28 cellular contexts compared by ENCODE assay signal in the genomic region with DNA sequence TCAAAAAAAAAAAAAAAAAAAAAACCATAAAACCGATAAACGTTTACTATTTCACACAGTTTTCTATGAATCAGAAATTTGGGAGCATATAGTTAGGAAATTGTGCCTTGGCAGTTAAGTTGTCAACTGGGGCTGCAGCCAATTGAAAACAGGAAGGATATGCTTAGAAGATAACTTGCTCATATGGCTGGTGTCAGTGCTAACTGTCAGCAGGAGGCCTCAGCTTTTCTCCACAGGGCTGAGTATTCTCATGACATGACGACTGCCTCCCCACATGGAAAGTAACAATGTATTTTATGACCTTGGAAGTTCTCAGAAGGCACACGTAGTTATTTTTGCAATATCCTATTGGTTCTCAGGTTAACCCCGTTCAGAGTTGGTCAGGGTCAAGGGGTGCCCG. TPM values are rescaled to one million over a fixed set of nuclear protein-coding genes. Genes with fewer than 3 reads are reported as not detected.
DNase-seq lines count a peak whose midpoint lies in the region; ATAC-seq, FAIRE-seq and TF ChIP-seq lines count a peak whose summit lies in the region.
"Had no signal": no experiment of that assay in that cellular context is flagged by ENCODE, and none has a peak within 500 bp of the region (broad histone marks: within the 10 kb centered on the region; RNA-seq: fewer than 3 reads in every experiment).

No MANE protein-coding gene starts in this region.

- TF ChIP-seq RAD21 in K562 (CRISPR knock-in tag; conservative IDR thresholded peaks at IDR 0.05 in 1 of 2, IDR thresholded peaks at IDR 0.05 in 1 of 2), result no peak

- TF ChIP-seq EP300 in K562 (IDR thresholded peaks at IDR 0.05; ENCODE audit: low read length), result no peak

- H3K36me3 Mint-ChIP-seq in activated T-cell treated with anti-CD3 and anti-CD28 coated beads, Interleukin-2, amount 50 U/mL, for 72 hours (ENCODE audit: insufficient read depth in 2 of 2), result peaks cover 0 to 2% of the 10 kb centered on the region in 2 donors
- no peaks in the 10 kb centered on the region for H3K36me3 Mint-ChIP-seq in activated CD8-positive, alpha-beta T cell treated with anti-CD3 and anti-CD28 coated beads, Interleukin-2, amount 10 ng/mL, durations not matched to agents 7 days and 5 days (ENCODE audit: low read depth)
- no peaks in the 10 kb centered on the region; a peak in 1 of 7 replicates for H3K36me3 Mint-ChIP-seq in H9 (ENCODE audit: insufficient read depth in 1 of 3, low read depth in 3 of 3)

- H3K27ac ChIP-seq in K562 (ENCODE audit: extremely low read depth, low read depth, low read length) (peak overlapping the region; percentile 39; the same call in 1 of the 3 replicates), thyroid gland (no peak overlapping the region), H9 (ENCODE audit: insufficient read length, low read depth, low read length) (no peak overlapping the region)
- H3K27ac ChIP-seq: BLaER1 treated with 17β-estradiol and CSF1 and Interleukin-3, amounts not matched to agents 10 nM and 100 nM; heart left ventricle; neutrophil had no signal

- no peak for FAIRE-seq in K562 (lab: Jason Lieb, UNC)
- FAIRE-seq: A204.1, D721Med, TTC549, urothelium cell line had no signal

- H2BK15ac ChIP-seq in H9 (ENCODE audit: low read depth, low read length), result no peak overlapping the region

- POLR2A ChIA-PET in K562 (lab: Yijun Ruan, JAX), result no interaction called here
- POLR2A ChIA-PET in activated CD8-positive, alpha-beta T cell treated with anti-CD3 and anti-CD28 coated beads, Interleukin-2, amount 10 ng/mL, durations not matched to agents 7 days and 5 days (lab: Charles Lee), result no interaction called here

- CTCF ChIA-PET in K562 (lab: Yijun Ruan, JAX; ENCODE audit: low intra/inter-chr PET ratio), result no interaction called here
- CTCF ChIA-PET in activated CD8-positive, alpha-beta T cell treated with anti-CD3 and anti-CD28 coated beads, Interleukin-2, amount 10 ng/mL, durations not matched to agents 7 days and 5 days (lab: Charles Lee), result no interaction called here

- peaks cover 2 to 4% of the 10 kb centered on the region in 2 donors for H3K9me3 Mint-ChIP-seq in activated T-cell treated with anti-CD3 and anti-CD28 coated beads, Interleukin-2, amount 50 U/mL, for 72 hours
- no peaks in the 10 kb centered on the region for H3K9me3 Mint-ChIP-seq in activated CD8-positive, alpha-beta T cell treated with anti-CD3 and anti-CD28 coated beads, Interleukin-2, amount 10 ng/mL, durations not matched to agents 7 days and 5 days (ENCODE audit: insufficient read depth)
- H3K9me3 Mint-ChIP-seq in H9, result peaks cover 5% of the 10 kb centered on the region in 2 experiments

- H3K4me3 Mint-ChIP-seq in activated T-cell treated with anti-CD3 and anti-CD28 coated beads, Interleukin-2, amount 50 U/mL, for 72 hours, result no peak overlapping the region
- H3K4me3 Mint-ChIP-seq in activated CD8-positive, alpha-beta T cell treated with anti-CD3 and anti-CD28 coated beads, Interleukin-2, amount 10 ng/mL, durations not matched to agents 7 days and 5 days, result no peak overlapping the region
- H3K4me3 Mint-ChIP-seq in H9, result no peak overlapping the region
- H3K4me3 Mint-ChIP-seq: dendritic cell treated with granulocyte-macrophage colony-stimulating factor and Interleukin-4, amounts not matched to agents 40 ng/mL and 50 ng/mL, for 4 days had no signal

- no peaks in the 10 kb centered on the region for H3K9me3 ChIP-seq in K562 (replicated peaks; ENCODE audit: control insufficient read depth, insufficient read depth, low read depth, low read length)
- no peaks in the 10 kb centered on the region for H3K9me3 ChIP-seq in thyroid gland
- H3K9me3 ChIP-seq in H9 (ENCODE audit: control insufficient read depth, low read depth, low read length), result no peaks in the 10 kb centered on the region
- H3K9me3 ChIP-seq: neutrophil had no signal

- H3K56ac ChIP-seq in H9 (ENCODE audit: insufficient read length, low read depth, low read length), result no peak overlapping the region

- H2BK20ac ChIP-seq in H9 (ENCODE audit: low read depth, low read length, poor library complexity, severe bottlenecking), result no peak overlapping the region

- BruUV-seq in K562 (replicated peaks; lab: Mats Ljungman, UMichigan), result no TSS peak

- peak overlapping the region; percentile 40 for H3K27ac Mint-ChIP-seq in activated T-cell treated with anti-CD3 and anti-CD28 coated beads, Interleukin-2, amount 50 U/mL, for 72 hours
- H3K27ac Mint-ChIP-seq in activated CD8-positive, alpha-beta T cell treated with anti-CD3 and anti-CD28 coated beads, Interleukin-2, amount 10 ng/mL, durations not matched to agents 7 days and 5 days, result no peak overlapping the region
- H3K27ac Mint-ChIP-seq in H9, result no peak overlapping the region
- H3K27ac Mint-ChIP-seq: dendritic cell treated with granulocyte-macrophage colony-stimulating factor and Interleukin-4, amounts not matched to agents 40 ng/mL and 50 ng/mL, for 4 days had no signal

- H3K23me2 ChIP-seq in H9 (ENCODE audit: insufficient read length, low read depth, low read length, poor library complexity, severe bottlenecking), result no peaks in the 10 kb centered on the region

- no peaks in the 10 kb centered on the region for H3K36me3 ChIP-seq in K562 (ENCODE audit: control insufficient read depth, insufficient read depth, low read length)
- no peaks in the 10 kb centered on the region for H3K36me3 ChIP-seq in thyroid gland
- H3K36me3 ChIP-seq: BLaER1 treated with 17β-estradiol and CSF1 and Interleukin-3, amounts not matched to agents 10 nM and 100 nM; heart left ventricle; neutrophil had no signal

- H4K5ac ChIP-seq in H9 (ENCODE audit: insufficient read length, low read depth, low read length), result no peak overlapping the region

- TF ChIP-seq POLR2A in K562 (conservative IDR thresholded peaks at IDR 0.05) (no peak), thyroid gland (IDR thresholded peaks at IDR 0.05) (no peak)

- H3K9ac ChIP-seq in K562 (ENCODE audit: insufficient read depth in 1 of 2, low read depth in 2 of 2, low read length in 2 of 2) (no peak overlapping the region), H9 (ENCODE audit: extremely low read depth, insufficient read length, low read length) (no peak overlapping the region)
- H3K9ac ChIP-seq: BLaER1 treated with 17β-estradiol and CSF1 and Interleukin-3, amounts not matched to agents 10 nM and 100 nM had no signal

- H2BK5ac ChIP-seq in H9 (ENCODE audit: insufficient read length, low read length), result no peak overlapping the region

- H3K23ac ChIP-seq in H9 (ENCODE audit: insufficient read length, low read depth, low read length), result no peak overlapping the region

- H2AK5ac ChIP-seq in H9 (ENCODE audit: insufficient read length, low read length), result no peak overlapping the region

- no peak overlapping the region for H3K4me2 ChIP-seq in K562 (ENCODE audit: insufficient read depth, low read length)
- no peak overlapping the region for H3K4me2 ChIP-seq in H9 (ENCODE audit: insufficient read depth, insufficient read length, low read length)

- no peak overlapping the region for H3K4ac ChIP-seq in H9 (ENCODE audit: low read depth, low read length)

- no peaks in the 10 kb centered on the region for H3K9me1 ChIP-seq in K562 (ENCODE audit: control insufficient read depth, insufficient read depth, low read length)

- H3K27me3 ChIP-seq in K562 (ENCODE audit: control insufficient read depth in 2 of 2, insufficient read depth in 2 of 2, low read length in 2 of 2), result no peaks in the 10 kb centered on the region
- H3K27me3 ChIP-seq in thyroid gland, result no peaks in the 10 kb centered on the region
- H3K27me3 ChIP-seq in H9 (ENCODE audit: insufficient read depth, low read length), result no peaks in the 10 kb centered on the region
- H3K27me3 ChIP-seq: BLaER1 treated with 17β-estradiol and CSF1 and Interleukin-3, amounts not matched to agents 10 nM and 100 nM; heart left ventricle; neutrophil had no signal

- TF ChIP-seq CTCF in K562 (IDR thresholded peaks at IDR 0.05 in 2 of 3, conservative IDR thresholded peaks at IDR 0.05 in 1 of 3; ENCODE audit: insufficient read depth in 2 of 3, low read depth in 1 of 3, low read length in 3 of 3) (no peak), thyroid gland (IDR thresholded peaks at IDR 0.05) (no peak), H9 (conservative IDR thresholded peaks at IDR 0.05) (no peak)

- H2AFZ ChIP-seq in K562 (ENCODE audit: low read depth, low read length) (peak overlapping the region; percentile 17; the same call in 1 of the 2 replicates), H9 (ENCODE audit: low read length) (no peak overlapping the region)

- H3K4me3 ChIP-seq in K562 (no peak overlapping the region), thyroid gland (replicated peaks in 1 of 3) (no peak overlapping the region)
- H3K4me3 ChIP-seq: BLaER1 treated with 17β-estradiol and CSF1 and Interleukin-3, amounts not matched to agents 10 nM and 100 nM; heart left ventricle; lung had no signal

- no peak overlapping the region for H4K91ac ChIP-seq in H9 (ENCODE audit: insufficient read length, low read depth, low read length)

- no peak overlapping the region for H2BK120ac ChIP-seq in H9 (ENCODE audit: low read depth, low read length, poor library complexity, severe bottlenecking)

- no peaks in the 10 kb centered on the region for H3K79me1 ChIP-seq in H9 (ENCODE audit: insufficient read depth, low read depth, low read length, poor library complexity, severe bottlenecking)

- H3T11ph ChIP-seq in H9 (ENCODE audit: low read length), result no peak overlapping the region

- H3K4me1 Mint-ChIP-seq in activated T-cell treated with anti-CD3 and anti-CD28 coated beads, Interleukin-2, amount 50 U/mL, for 72 hours (ENCODE audit: low read depth), result no peaks in the 10 kb centered on the region
- H3K4me1 Mint-ChIP-seq in activated CD8-positive, alpha-beta T cell treated with anti-CD3 and anti-CD28 coated beads, Interleukin-2, amount 10 ng/mL, durations not matched to agents 7 days and 5 days (ENCODE audit: low read depth), result no peaks in the 10 kb centered on the region
- no peaks in the 10 kb centered on the region for H3K4me1 Mint-ChIP-seq in H9

- no peak overlapping the region for H4K8ac ChIP-seq in H9 (replicated peaks; ENCODE audit: insufficient read length, low read depth, low read length)

- no peak for ATAC-seq in activated T-cell treated with anti-CD3 and anti-CD28 coated beads, Interleukin-2, amount 50 U/mL, for 72 hours (replicated peaks in 1 of 2)
- peak; percentile 63; the same call in 2 of the 3 replicates for ATAC-seq in K562
- ATAC-seq in activated CD8-positive, alpha-beta T cell treated with anti-CD3 and anti-CD28 coated beads, Interleukin-2, amount 10 ng/mL, durations not matched to agents 7 days and 5 days, result no peak
- ATAC-seq: HCT116 had no signal

- WGBS in K562 (ENCODE audit: insufficient coverage, low coverage, missing lambda C conversion rate), result 18% methylated on average over 5 of the region's 6 CpGs
- WGBS in thyroid gland, 2 donors, result 68 to 72% methylated on average over 6 of the region's 6 CpGs
- WGBS in H9 (ENCODE audit: extremely low coverage, insufficient read length, low lambda C conversion rate), result no CpG with 5 or more reads among the region's 6 CpGs

- peaks cover 17% of the 10 kb centered on the region for H3K27me3 Mint-ChIP-seq in activated T-cell treated with anti-CD3 and anti-CD28 coated beads, Interleukin-2, amount 50 U/mL, for 72 hours (ENCODE audit: low read depth)
- peaks cover 7% of the 10 kb centered on the region for H3K27me3 Mint-ChIP-seq in activated CD8-positive, alpha-beta T cell treated with anti-CD3 and anti-CD28 coated beads, Interleukin-2, amount 10 ng/mL, durations not matched to agents 7 days and 5 days (ENCODE audit: low read depth)
- H3K27me3 Mint-ChIP-seq in H9 (ENCODE audit: low read depth), result peaks cover under 1% of the 10 kb centered on the region

- H3K79me2 ChIP-seq in K562 (ENCODE audit: control insufficient read depth, insufficient read depth, low read length), result no peaks in the 10 kb centered on the region
- no peaks in the 10 kb centered on the region for H3K79me2 ChIP-seq in H9 (ENCODE audit: insufficient read depth, low read length)

- no peak overlapping the region for H3K18ac ChIP-seq in H9 (ENCODE audit: insufficient read length, low read depth, low read length)

- no peak overlapping the region for H2BK12ac ChIP-seq in H9 (ENCODE audit: insufficient read length, low read depth, low read length)

- in situ Hi-C loops in K562 (cut with MboI), result no loop called here

- H3K4me1 ChIP-seq in K562 (replicated peaks in 1 of 2; ENCODE audit: control insufficient read depth in 2 of 2, insufficient read depth in 2 of 2, low read length in 2 of 2) (peaks cover 3 to 4% of the 10 kb centered on the region in 2 experiments; a peak in 2 of 5 replicates), thyroid gland (no peaks in the 10 kb centered on the region), H9 (ENCODE audit: insufficient read depth, low read length) (no peaks in the 10 kb centered on the region)
- H3K4me1 ChIP-seq: heart left ventricle had no signal

- no peaks in the 10 kb centered on the region for H4K20me1 ChIP-seq in K562 (replicated peaks; ENCODE audit: control insufficient read depth, insufficient read depth, low read length)
- no peaks in the 10 kb centered on the region for H4K20me1 ChIP-seq in H9 (ENCODE audit: control insufficient read depth, insufficient read depth, insufficient read length)
- H4K20me1 ChIP-seq: BLaER1 treated with 17β-estradiol and CSF1 and Interleukin-3, amounts not matched to agents 10 nM and 100 nM had no signal

- intact Hi-C loops in K562 (cut with micrococcal nuclease), result no loop called here
- intact Hi-C loops in thyroid gland (cut with DNase I), result no loop called here

- H3K14ac ChIP-seq in H9 (ENCODE audit: insufficient read depth, low read length), result no peak overlapping the region

- DNase-seq in activated T-cell treated with anti-CD3 and anti-CD28 coated beads, Interleukin-2, amount 50 U/mL, for 72 hours, result no peak
- no peak for DNase-seq in activated T-cell treated with anti-CD3 and anti-CD28 coated beads, Interleukin-2, amount 50 U/mL, for 48 hours
- DNase-seq in MV-4-11 (lab: John Stamatoyannopoulos, UW) (peak; percentile 71), K562 (ENCODE audit: extremely low read depth in 1 of 4, low spot score in 3 of 4) (peak in 1 of 4 experiments; percentile 40), smooth muscle cell of the brain vasculature (ENCODE audit: low read depth, low spot score) (peak; percentile 31), thyroid gland (no peak), H9 (no peak)
- no peak for DNase-seq in activated CD8-positive, alpha-beta T cell treated with anti-CD3 and anti-CD28 coated beads, Interleukin-2, amount 10 ng/mL, durations not matched to agents 7 days and 5 days
- DNase-seq: activated CD4-positive, alpha-beta T cell treated with anti-CD3 and anti-CD28 coated beads for 48 hours; activated CD8-positive, alpha-beta memory T cell treated with anti-CD3 and anti-CD28 coated beads, Interleukin-2, amount 50 U/mL, for 4 hours; activated effector memory CD4-positive, alpha-beta T cell treated with anti-CD3 and anti-CD28 coated beads, Interleukin-2, amount 50 U/mL, for 16 hours; heart left ventricle; MM.1S; NCI-H2081; RPMI8226; stimulated activated CD4-positive, alpha-beta T cell treated with anti-CD3 and anti-CD28 coated beads, Interleukin-4, amount 100 ng/mL, for 4 hours; SW 1271 had no signal

RNA-seq across cellular contexts. Expression of gene OR5AU1, which starts 29.6 kb away (rescaled TPM):
- total RNA-seq in activated T-cell treated with anti-CD3 and anti-CD28 coated beads, Interleukin-2, amount 50 U/mL, for 72 hours, result not detected
- total RNA-seq in K562 (2011; cell fraction: chromatin; rRNA removed; ENCODE audit: low replicate concordance), result not detected in 2 replicates
- not detected in 2 replicates for total RNA-seq in K562 (2011; cell fraction: nucleolus; rRNA removed)
- total RNA-seq in K562 (2011; cell fraction: nucleoplasm; rRNA removed), result not detected in 2 replicates
- total RNA-seq in K562 (2014; rRNA removed) (not detected in 2 replicates), K562 (2014; rRNA removed; fragmentation: Illumina TruSeq; extraction: Trizol) (not detected in 2 replicates), K562 (2015; rRNA removed; fragmentation: Illumina TruSeq; extraction: Trizol) (not detected in 2 replicates), K562 (2021) (not detected in 2 replicates), thyroid gland (not detected), H9 (2021) (not detected in 2 replicates)
- polyA plus RNA-seq in K562 (2011; rRNA removed) (not detected in 2 replicates), K562 (2014; fragmentation: Illumina TruSeq; extraction: Trizol) (not detected in 2 replicates), K562 (2014; fragmentation: Nextera tagmentation; extraction: Ambion mirVana) (not detected), K562 (2014; rRNA removed) (not detected in 2 replicates)
- polyA plus RNA-seq in K562 (2011; cell fraction: cytosol; rRNA removed), result not detected in 2 replicates
- polyA plus RNA-seq in K562 (2011; cell fraction: nucleus; rRNA removed), result not detected in 2 replicates
- not detected in 2 replicates for polyA plus RNA-seq in K562 (2012)
- 0.06 TPM in 1 of 2 replicates, not detected in the other for polyA minus RNA-seq in K562 (2011; rRNA and poly(A)+ RNA removed)
- polyA minus RNA-seq in K562 (2011; cell fraction: cytosol; rRNA and poly(A)+ RNA removed), result not detected in 2 replicates
- polyA minus RNA-seq in K562 (2011; cell fraction: nucleus; rRNA and poly(A)+ RNA removed), result not detected in 2 replicates
- not detected for total RNA-seq in activated CD8-positive, alpha-beta T cell treated with anti-CD3 and anti-CD28 coated beads, Interleukin-2, amount 10 ng/mL, durations not matched to agents 7 days and 5 days
- total RNA-seq: heart left ventricle, lung, NCI-H460 had no signal
- polyA plus RNA-seq: adipose tissue, heart left ventricle, lung had no signal

Comparison
In these comparisons a context has a peak if more than half of its experiments do, and no peak if none do; other contexts are left out.
1. DNase-seq: peak in MV-4-11 (single experiment) and smooth muscle cell of the brain vasculature (single experiment); none in activated T-cell treated with anti-CD3 and anti-CD28 coated beads, Interleukin-2, amount 50 U/mL, for 72 hours (0 of 2), activated T-cell treated with anti-CD3 and anti-CD28 coated beads, Interleukin-2, amount 50 U/mL, for 48 hours (0 of 2), activated CD8-positive, alpha-beta T cell treated with anti-CD3 and anti-CD28 coated beads, Interleukin-2, amount 10 ng/mL, durations not matched to agents 7 days and 5 days (single experiment), thyroid gland (0 of 2) and H9 (single experiment).